ENCODE assay signal across 22 cellular contexts in genomic region chr2:52342458-52342857, GRCh38.
"Had no signal": no experiment of that assay in that cellular context is flagged by ENCODE, and none has a peak within 500 bp of the region (broad histone marks: within the 10 kb centered on the region; RNA-seq: fewer than 3 reads in every experiment).

No MANE protein-coding gene starts in this region.

- FAIRE-seq: frontal cortex, TTC549 had no signal

- H3K36me3 Mint-ChIP-seq: activated naive CD4-positive, alpha-beta T cell treated with anti-CD3 and anti-CD28 coated beads, Interleukin-2, amount 50 U/mL, for 24 hours; natural killer cell treated with Interleukin-12 subunit alpha and Interleukin-12 subunit beta and Interleukin-15 and Interleukin-18, amount 100 ng/mL, for 72 hours had no signal

- H3K27ac Mint-ChIP-seq: activated CD4-positive, alpha-beta T cell treated with anti-CD3 and anti-CD28 coated beads, Interleukin-2, amount 10 ng/mL, durations not matched to agents 7 days and 5 days; activated naive CD4-positive, alpha-beta T cell treated with anti-CD3 and anti-CD28 coated beads, Interleukin-2, amount 50 U/mL, for 24 hours; natural killer cell treated with Interleukin-12 subunit alpha and Interleukin-12 subunit beta and Interleukin-15 and Interleukin-18, amount 100 ng/mL, for 72 hours; progenitor cell of endocrine pancreas had no signal

- H3K4me3 Mint-ChIP-seq: activated CD4-positive, alpha-beta T cell treated with anti-CD3 and anti-CD28 coated beads, Interleukin-2, amount 10 ng/mL, durations not matched to agents 7 days and 5 days; activated naive CD4-positive, alpha-beta T cell treated with anti-CD3 and anti-CD28 coated beads, Interleukin-2, amount 50 U/mL, for 24 hours; central memory CD8-positive, alpha-beta T cell; natural killer cell treated with Interleukin-12 subunit alpha and Interleukin-12 subunit beta and Interleukin-15 and Interleukin-18, amount 100 ng/mL, for 72 hours had no signal

- H3K4me1 Mint-ChIP-seq: activated CD4-positive, alpha-beta T cell treated with anti-CD3 and anti-CD28 coated beads, Interleukin-2, amount 10 ng/mL, durations not matched to agents 7 days and 5 days; activated naive CD4-positive, alpha-beta T cell treated with anti-CD3 and anti-CD28 coated beads, Interleukin-2, amount 50 U/mL, for 24 hours; central memory CD8-positive, alpha-beta T cell had no signal

- DNase-seq: activated CD4-positive, alpha-beta T cell treated with anti-CD3 and anti-CD28 coated beads, Interleukin-2, amount 10 ng/mL, durations not matched to agents 7 days and 5 days; activated CD4-positive, CD25-positive, alpha-beta regulatory T cell treated with anti-CD3 and anti-CD28 coated beads, Interleukin-2, amount 50 U/mL, for 72 hours; activated gamma-delta T cell treated with Interleukin-2 at 50 U/mL for 16 hours; activated T-cell treated with anti-CD3 and anti-CD28 coated beads, Interleukin-2, amount 50 U/mL, for 1 hour; aorta; colonic mucosa; glutamatergic neuron; hippocampal formation; left ventricle myocardium inferior; midbrain; retina; stimulated activated CD4-positive, alpha-beta T cell treated with anti-CD3 and anti-CD28 coated beads, Interleukin-12 subunit alpha, Interleukin-12 subunit beta, amount 100 ng/mL, for 4 hours; stimulated activated CD4-positive, alpha-beta T cell treated with anti-CD3 and anti-CD28 coated beads, Interleukin-4, amount 100 ng/mL, for 4 hours; stimulated activated naive CD8-positive, alpha-beta T cell treated with anti-CD3 and anti-CD28 coated beads, Interleukin-15, Interleukin-2, amounts not matched to agents 100 U/mL and 50 U/mL, for 24 hours; upper lobe of left lung; WERI-Rb-1 had no signal

- H3K27me3 Mint-ChIP-seq: activated CD4-positive, alpha-beta T cell treated with anti-CD3 and anti-CD28 coated beads, Interleukin-2, amount 10 ng/mL, durations not matched to agents 7 days and 5 days; activated naive CD4-positive, alpha-beta T cell treated with anti-CD3 and anti-CD28 coated beads, Interleukin-2, amount 50 U/mL, for 24 hours; central memory CD8-positive, alpha-beta T cell; natural killer cell treated with Interleukin-12 subunit alpha and Interleukin-12 subunit beta and Interleukin-15 and Interleukin-18, amount 100 ng/mL, for 72 hours; progenitor cell of endocrine pancreas had no signal
